ENCODE assay signal across 8 cellular contexts in the genomic region with DNA sequence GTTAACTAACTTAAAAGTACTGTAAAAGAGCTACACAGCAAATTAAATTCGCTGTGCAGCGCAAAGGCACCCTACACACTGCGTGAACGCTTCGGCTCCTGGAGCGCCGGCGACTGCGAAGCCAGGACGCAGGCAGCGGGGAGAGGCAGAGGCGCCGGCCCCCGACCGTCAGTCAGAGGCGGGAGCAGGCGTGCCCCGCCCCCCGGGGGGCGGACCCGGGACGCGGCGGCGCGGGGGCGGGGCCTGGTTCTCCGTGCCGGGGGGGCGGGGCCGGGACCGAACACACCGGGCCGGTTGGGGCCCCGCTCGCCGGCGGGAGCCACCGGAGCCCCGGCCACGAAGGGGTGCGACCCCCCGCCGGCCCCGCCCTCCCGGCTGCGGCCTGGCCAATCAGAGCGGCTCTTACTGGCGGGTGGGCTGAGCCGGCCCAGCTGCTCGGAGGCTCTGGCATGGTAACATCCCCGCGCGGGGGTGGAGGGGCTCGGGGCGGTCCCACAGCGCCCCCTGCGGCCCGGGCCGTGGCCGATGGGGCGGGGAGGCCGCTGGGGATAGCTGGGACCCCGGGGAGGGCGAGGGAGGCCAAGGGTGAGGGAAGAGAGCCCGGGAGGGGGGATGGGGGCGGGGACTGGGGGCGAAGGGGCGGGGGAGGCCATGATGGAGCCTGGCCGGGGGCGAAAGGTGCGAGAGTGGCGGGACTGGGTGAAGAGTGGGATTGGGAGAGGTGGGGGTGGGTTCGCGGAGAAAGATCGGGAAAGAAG. TPM values are rescaled to one million over a fixed set of nuclear protein-coding genes. Genes with fewer than 3 reads are reported as not detected.
A peak's percentile ranks its signal among the peaks of the same experiment; 100 is the strongest.
DNase-seq lines count a peak whose midpoint lies in the region; ATAC-seq and TF ChIP-seq lines count a peak whose summit lies in the region.

Gene PRPF40B, plus strand, starts transcription at position 420 of the 758 bp plus-strand sequence. Its CDS starts 30 bp downstream, at position 450.

- DNase-seq in DND-41 (peak; percentile 92), RPMI8226 (peak; percentile 91), fibroblast of pulmonary artery (ENCODE audit: low read depth) (peak; percentile 81), nephron progenitor cell (peak; percentile 92)
- peak; percentile 80 for DNase-seq in activated T-helper 2 cell treated with anti-CD3 and anti-CD28 coated beads, Interferon-gamma antibody, Interleukin-2, Interleukin-4, amounts not matched to agents 10 μg/mL and 5 μg/mL and 100 μg/mL, durations not matched to agents 14 hours and 24 hours and 36 hours (ENCODE audit: low spot score)
- peak; percentile 89 to 90 for DNase-seq in stimulated activated naive CD8-positive, alpha-beta T cell treated with anti-CD3 and anti-CD28 coated beads, Interleukin-15, amount 100 ng/mL, for 72 hours

- peak within 1 kb of the TSS; percentile 80 for H3K4me3 Mint-ChIP-seq in activated T-helper 2 cell treated with anti-CD3 and anti-CD28 coated beads, Interferon-gamma antibody, Interleukin-2, Interleukin-4, amounts not matched to agents 10 μg/mL and 5 μg/mL and 100 μg/mL, durations not matched to agents 14 hours and 24 hours and 36 hours (ENCODE audit: low read depth)
- H3K4me3 Mint-ChIP-seq in nephron progenitor cell = peak within 1 kb of the TSS; percentile 89
- peak within 1 kb of the TSS; percentile 79 to 87 for H3K4me3 Mint-ChIP-seq in stimulated activated naive CD8-positive, alpha-beta T cell treated with anti-CD3 and anti-CD28 coated beads, Interleukin-15, amount 100 ng/mL, for 72 hours

- H3K4me2 ChIP-seq in DND-41 (ENCODE audit: insufficient read depth, low read length) = peak within 1 kb of the TSS; percentile 99

- peaks cover 12% of the 10 kb centered on the region for H3K27me3 ChIP-seq in DND-41 (ENCODE audit: insufficient read depth, low read length, poor library complexity)

- H3K36me3 ChIP-seq in DND-41 (ENCODE audit: insufficient read depth, low read length) (no peaks in the 10 kb centered on the region), KOPT-K1 (ENCODE audit: insufficient read depth, low read length) (no peaks in the 10 kb centered on the region)

- H3K27ac ChIP-seq in DND-41 (ENCODE audit: low read length) = peak within 1 kb of the TSS; percentile 84
- H3K27ac ChIP-seq in KOPT-K1 (ENCODE audit: low read depth, low read length, poor library complexity, severe bottlenecking) = peak within 1 kb of the TSS; percentile 49

- H3K79me2 ChIP-seq in DND-41 (ENCODE audit: insufficient read depth, low read length) = no peaks in the 10 kb centered on the region

- peak within 1 kb of the TSS; percentile 73 for H2AFZ ChIP-seq in DND-41 (ENCODE audit: low read depth, low read length)

- no peaks in the 10 kb centered on the region for H3K36me3 Mint-ChIP-seq in activated T-helper 2 cell treated with anti-CD3 and anti-CD28 coated beads, Interferon-gamma antibody, Interleukin-2, Interleukin-4, amounts not matched to agents 10 μg/mL and 5 μg/mL and 100 μg/mL, durations not matched to agents 14 hours and 24 hours and 36 hours (ENCODE audit: low read depth)
- no peaks in the 10 kb centered on the region for H3K36me3 Mint-ChIP-seq in nephron progenitor cell (ENCODE audit: low read depth)

- ATAC-seq in DND-41 (ENCODE audit: insufficient read depth, low read depth) (peak; percentile 76), GM21717 (IDR thresholded peaks at IDR 0.05; ENCODE audit: unreplicated experiment) (peak; percentile 55)
- ATAC-seq in stimulated activated naive CD8-positive, alpha-beta T cell treated with anti-CD3 and anti-CD28 coated beads, Interleukin-15, amount 100 ng/mL, for 72 hours = peak; percentile 87

- intact Hi-C loops in activated T-helper 2 cell treated with anti-CD3 and anti-CD28 coated beads, Interferon-gamma antibody, Interleukin-2, Interleukin-4, amounts not matched to agents 10 μg/mL and 5 μg/mL and 100 μg/mL, durations not matched to agents 14 hours and 24 hours and 36 hours (cut with micrococcal nuclease) = loop anchor here (5.0 kb wide), 1 partner anchor 56 kb away; the partner anchor contains the start of gene MCRS1

- H3K27me3 Mint-ChIP-seq in activated T-helper 2 cell treated with anti-CD3 and anti-CD28 coated beads, Interferon-gamma antibody, Interleukin-2, Interleukin-4, amounts not matched to agents 10 μg/mL and 5 μg/mL and 100 μg/mL, durations not matched to agents 14 hours and 24 hours and 36 hours (ENCODE audit: low read depth) = peaks cover 24% of the 10 kb centered on the region
- H3K27me3 Mint-ChIP-seq in nephron progenitor cell (ENCODE audit: low read depth, poor library complexity) = peaks cover 4% of the 10 kb centered on the region
- peaks cover 19% of the 10 kb centered on the region for H3K27me3 Mint-ChIP-seq in stimulated activated naive CD8-positive, alpha-beta T cell treated with anti-CD3 and anti-CD28 coated beads, Interleukin-15, amount 100 ng/mL, for 72 hours

- H3K9ac ChIP-seq in DND-41 (ENCODE audit: low read depth, low read length) = peak within 1 kb of the TSS; percentile 73

- H4K20me1 ChIP-seq in DND-41 (ENCODE audit: insufficient read depth, low read length) = 0 out of 2 replicates have a peak, but pooled peaks cover 2% of the 10 kb centered on the region

- H3K4me1 ChIP-seq in DND-41 (ENCODE audit: insufficient read depth, low read length) = peaks cover 33% of the 10 kb centered on the region

- H3K9me3 ChIP-seq in DND-41 (ENCODE audit: insufficient read depth, low read length, severe bottlenecking) (no peaks in the 10 kb centered on the region), KOPT-K1 (ENCODE audit: insufficient read depth, low read length, poor library complexity, severe bottlenecking) (no peaks in the 10 kb centered on the region)

- H3K4me1 Mint-ChIP-seq in activated T-helper 2 cell treated with anti-CD3 and anti-CD28 coated beads, Interferon-gamma antibody, Interleukin-2, Interleukin-4, amounts not matched to agents 10 μg/mL and 5 μg/mL and 100 μg/mL, durations not matched to agents 14 hours and 24 hours and 36 hours (ENCODE audit: low read depth) = peaks cover 21% of the 10 kb centered on the region
- H3K4me1 Mint-ChIP-seq in nephron progenitor cell = peaks cover 33% of the 10 kb centered on the region
- H3K4me1 Mint-ChIP-seq in stimulated activated naive CD8-positive, alpha-beta T cell treated with anti-CD3 and anti-CD28 coated beads, Interleukin-15, amount 100 ng/mL, for 72 hours = peaks cover 26% of the 10 kb centered on the region

- TF ChIP-seq CTCF in DND-41 (IDR thresholded peaks at IDR 0.05; ENCODE audit: borderline replicate concordance, extremely low read depth, low read length, poor library complexity, severe bottlenecking) (peak; percentile 74), fibroblast of pulmonary artery (IDR thresholded peaks at IDR 0.05; ENCODE audit: low read length, missing control alignments) (no peak), nephron progenitor cell (IDR thresholded peaks at IDR 0.05) (peak; percentile 48)

- peak within 1 kb of the TSS; percentile 34 for H3K27ac Mint-ChIP-seq in activated T-helper 2 cell treated with anti-CD3 and anti-CD28 coated beads, Interferon-gamma antibody, Interleukin-2, Interleukin-4, amounts not matched to agents 10 μg/mL and 5 μg/mL and 100 μg/mL, durations not matched to agents 14 hours and 24 hours and 36 hours
- peak within 1 kb of the TSS; percentile 90 for H3K27ac Mint-ChIP-seq in nephron progenitor cell
- H3K27ac Mint-ChIP-seq in stimulated activated naive CD8-positive, alpha-beta T cell treated with anti-CD3 and anti-CD28 coated beads, Interleukin-15, amount 100 ng/mL, for 72 hours = peak within 1 kb of the TSS; percentile 32 to 92

- no peaks in the 10 kb centered on the region for H3K9me3 Mint-ChIP-seq in activated T-helper 2 cell treated with anti-CD3 and anti-CD28 coated beads, Interferon-gamma antibody, Interleukin-2, Interleukin-4, amounts not matched to agents 10 μg/mL and 5 μg/mL and 100 μg/mL, durations not matched to agents 14 hours and 24 hours and 36 hours
- H3K9me3 Mint-ChIP-seq in nephron progenitor cell = no peaks in the 10 kb centered on the region
- no peaks in the 10 kb centered on the region for H3K9me3 Mint-ChIP-seq in stimulated activated naive CD8-positive, alpha-beta T cell treated with anti-CD3 and anti-CD28 coated beads, Interleukin-15, amount 100 ng/mL, for 72 hours

- H3K4me3 ChIP-seq in DND-41 (ENCODE audit: low read depth in 1 of 2, low read length in 2 of 2) (peak within 1 kb of the TSS; percentile 36 to 72), fibroblast of pulmonary artery (replicated peaks; ENCODE audit: low read depth, low read length) (peak within 1 kb of the TSS; percentile 66)

RNA-seq across cellular contexts. Expression of gene PRPF40B, which starts in this region (rescaled TPM):
- total RNA-seq in activated T-helper 2 cell treated with anti-CD3 and anti-CD28 coated beads, Interferon-gamma antibody, Interleukin-2, Interleukin-4, amounts not matched to agents 10 μg/mL and 5 μg/mL and 100 μg/mL, durations not matched to agents 14 hours and 24 hours and 36 hours = 10.1 and 13.3 TPM in 2 replicates

Comparison
In these comparisons a context has a peak if more than half of its experiments do, and no peak if none do; other contexts are left out.
1. Peak in every context shown above with its lines: DNase-seq, ATAC-seq, H3K4me3 ChIP-seq and H3K27ac ChIP-seq.
2. H3K27ac Mint-ChIP-seq: peak in every context shown above with its lines; median percentile 90 in nephron progenitor cell; 62 in stimulated activated naive CD8-positive, alpha-beta T cell treated with anti-CD3 and anti-CD28 coated beads, Interleukin-15, amount 100 ng/mL, for 72 hours; 34 in activated T-helper 2 cell treated with anti-CD3 and anti-CD28 coated beads, Interferon-gamma antibody, Interleukin-2, Interleukin-4, amounts not matched to agents 10 μg/mL and 5 μg/mL and 100 μg/mL, durations not matched to agents 14 hours and 24 hours and 36 hours.